ENCODE assay signal across 2 cellular contexts in the genomic region with DNA sequence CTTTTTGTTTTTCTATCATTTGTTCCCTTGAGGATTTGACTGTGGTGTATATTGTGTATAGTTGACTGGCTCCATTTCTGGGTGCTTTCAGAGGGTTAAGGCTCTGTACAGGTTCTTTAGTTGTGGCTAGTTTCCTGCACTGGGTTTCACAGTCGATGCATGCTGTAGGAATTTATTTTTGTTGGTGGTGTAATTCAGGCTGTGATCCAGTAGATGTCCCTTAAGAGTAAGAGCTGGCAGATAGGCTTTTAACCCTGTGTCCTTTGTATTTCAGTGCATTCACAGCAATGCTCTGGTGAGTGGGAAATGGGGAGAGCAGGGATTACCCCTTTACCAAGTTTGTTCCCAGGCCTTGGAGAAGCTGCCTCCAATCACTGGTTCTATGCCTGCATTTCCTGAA.
TF ChIP-seq lines count a peak whose summit lies in the region.

No MANE protein-coding gene starts in this region.

TF ChIP-seq in SK-N-SH, 30 proteins besides CTCF, POLR2A, EP300 and RAD21 (continued from another document):
- TF ChIP-seq FOXM1 (IDR thresholded peaks at IDR 0.05; ENCODE audit: low read depth) (no peak), SMC3 (IDR thresholded peaks at IDR 0.05; ENCODE audit: low read depth, low read length) (no peak), EZH2phosphoT487 (IDR thresholded peaks at IDR 0.05; ENCODE audit: borderline replicate concordance, low read depth) (no peak), RFX5 (IDR thresholded peaks at IDR 0.05; ENCODE audit: low read length) (no peak), NRF1 (IDR thresholded peaks at IDR 0.05; ENCODE audit: low read depth, low read length) (no peak), POLR2AphosphoS5 (IDR thresholded peaks at IDR 0.05; ENCODE audit: low read depth, low read length) (no peak), FOSL2 (IDR thresholded peaks at IDR 0.05; ENCODE audit: borderline replicate concordance, low read depth) (no peak), RCOR1 (IDR thresholded peaks at IDR 0.05; ENCODE audit: low read length) (no peak)
- TF ChIP-seq, protein P1, sequence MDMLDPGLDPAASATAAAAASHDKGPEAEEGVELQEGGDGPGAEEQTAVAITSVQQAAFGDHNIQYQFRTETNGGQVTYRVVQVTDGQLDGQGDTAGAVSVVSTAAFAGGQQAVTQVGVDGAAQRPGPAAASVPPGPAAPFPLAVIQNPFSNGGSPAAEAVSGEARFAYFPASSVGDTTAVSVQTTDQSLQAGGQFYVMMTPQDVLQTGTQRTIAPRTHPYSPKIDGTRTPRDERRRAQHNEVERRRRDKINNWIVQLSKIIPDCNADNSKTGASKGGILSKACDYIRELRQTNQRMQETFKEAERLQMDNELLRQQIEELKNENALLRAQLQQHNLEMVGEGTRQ (IDR thresholded peaks at IDR 0.05; ENCODE audit: borderline replicate concordance, low read depth, low read length) = no peak
- TF ChIP-seq, protein P2, sequence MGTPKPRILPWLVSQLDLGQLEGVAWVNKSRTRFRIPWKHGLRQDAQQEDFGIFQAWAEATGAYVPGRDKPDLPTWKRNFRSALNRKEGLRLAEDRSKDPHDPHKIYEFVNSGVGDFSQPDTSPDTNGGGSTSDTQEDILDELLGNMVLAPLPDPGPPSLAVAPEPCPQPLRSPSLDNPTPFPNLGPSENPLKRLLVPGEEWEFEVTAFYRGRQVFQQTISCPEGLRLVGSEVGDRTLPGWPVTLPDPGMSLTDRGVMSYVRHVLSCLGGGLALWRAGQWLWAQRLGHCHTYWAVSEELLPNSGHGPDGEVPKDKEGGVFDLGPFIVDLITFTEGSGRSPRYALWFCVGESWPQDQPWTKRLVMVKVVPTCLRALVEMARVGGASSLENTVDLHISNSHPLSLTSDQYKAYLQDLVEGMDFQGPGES (IDR thresholded peaks at IDR 0.05; ENCODE audit: low read depth, low read length) = no peak
- TF ChIP-seq, protein P3, sequence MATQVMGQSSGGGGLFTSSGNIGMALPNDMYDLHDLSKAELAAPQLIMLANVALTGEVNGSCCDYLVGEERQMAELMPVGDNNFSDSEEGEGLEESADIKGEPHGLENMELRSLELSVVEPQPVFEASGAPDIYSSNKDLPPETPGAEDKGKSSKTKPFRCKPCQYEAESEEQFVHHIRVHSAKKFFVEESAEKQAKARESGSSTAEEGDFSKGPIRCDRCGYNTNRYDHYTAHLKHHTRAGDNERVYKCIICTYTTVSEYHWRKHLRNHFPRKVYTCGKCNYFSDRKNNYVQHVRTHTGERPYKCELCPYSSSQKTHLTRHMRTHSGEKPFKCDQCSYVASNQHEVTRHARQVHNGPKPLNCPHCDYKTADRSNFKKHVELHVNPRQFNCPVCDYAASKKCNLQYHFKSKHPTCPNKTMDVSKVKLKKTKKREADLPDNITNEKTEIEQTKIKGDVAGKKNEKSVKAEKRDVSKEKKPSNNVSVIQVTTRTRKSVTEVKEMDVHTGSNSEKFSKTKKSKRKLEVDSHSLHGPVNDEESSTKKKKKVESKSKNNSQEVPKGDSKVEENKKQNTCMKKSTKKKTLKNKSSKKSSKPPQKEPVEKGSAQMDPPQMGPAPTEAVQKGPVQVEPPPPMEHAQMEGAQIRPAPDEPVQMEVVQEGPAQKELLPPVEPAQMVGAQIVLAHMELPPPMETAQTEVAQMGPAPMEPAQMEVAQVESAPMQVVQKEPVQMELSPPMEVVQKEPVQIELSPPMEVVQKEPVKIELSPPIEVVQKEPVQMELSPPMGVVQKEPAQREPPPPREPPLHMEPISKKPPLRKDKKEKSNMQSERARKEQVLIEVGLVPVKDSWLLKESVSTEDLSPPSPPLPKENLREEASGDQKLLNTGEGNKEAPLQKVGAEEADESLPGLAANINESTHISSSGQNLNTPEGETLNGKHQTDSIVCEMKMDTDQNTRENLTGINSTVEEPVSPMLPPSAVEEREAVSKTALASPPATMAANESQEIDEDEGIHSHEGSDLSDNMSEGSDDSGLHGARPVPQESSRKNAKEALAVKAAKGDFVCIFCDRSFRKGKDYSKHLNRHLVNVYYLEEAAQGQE (IDR thresholded peaks at IDR 0.05; ENCODE audit: low read depth, low read length) = no peak
- TF ChIP-seq, protein P4, sequence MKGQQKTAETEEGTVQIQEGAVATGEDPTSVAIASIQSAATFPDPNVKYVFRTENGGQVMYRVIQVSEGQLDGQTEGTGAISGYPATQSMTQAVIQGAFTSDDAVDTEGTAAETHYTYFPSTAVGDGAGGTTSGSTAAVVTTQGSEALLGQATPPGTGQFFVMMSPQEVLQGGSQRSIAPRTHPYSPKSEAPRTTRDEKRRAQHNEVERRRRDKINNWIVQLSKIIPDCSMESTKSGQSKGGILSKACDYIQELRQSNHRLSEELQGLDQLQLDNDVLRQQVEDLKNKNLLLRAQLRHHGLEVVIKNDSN (IDR thresholded peaks at IDR 0.05; ENCODE audit: borderline replicate concordance, low read depth) = no peak
- TF ChIP-seq, protein P5, sequence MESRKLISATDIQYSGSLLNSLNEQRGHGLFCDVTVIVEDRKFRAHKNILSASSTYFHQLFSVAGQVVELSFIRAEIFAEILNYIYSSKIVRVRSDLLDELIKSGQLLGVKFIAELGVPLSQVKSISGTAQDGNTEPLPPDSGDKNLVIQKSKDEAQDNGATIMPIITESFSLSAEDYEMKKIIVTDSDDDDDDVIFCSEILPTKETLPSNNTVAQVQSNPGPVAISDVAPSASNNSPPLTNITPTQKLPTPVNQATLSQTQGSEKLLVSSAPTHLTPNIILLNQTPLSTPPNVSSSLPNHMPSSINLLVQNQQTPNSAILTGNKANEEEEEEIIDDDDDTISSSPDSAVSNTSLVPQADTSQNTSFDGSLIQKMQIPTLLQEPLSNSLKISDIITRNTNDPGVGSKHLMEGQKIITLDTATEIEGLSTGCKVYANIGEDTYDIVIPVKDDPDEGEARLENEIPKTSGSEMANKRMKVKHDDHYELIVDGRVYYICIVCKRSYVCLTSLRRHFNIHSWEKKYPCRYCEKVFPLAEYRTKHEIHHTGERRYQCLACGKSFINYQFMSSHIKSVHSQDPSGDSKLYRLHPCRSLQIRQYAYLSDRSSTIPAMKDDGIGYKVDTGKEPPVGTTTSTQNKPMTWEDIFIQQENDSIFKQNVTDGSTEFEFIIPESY (IDR thresholded peaks at IDR 0.05; ENCODE audit: borderline replicate concordance, low read depth) = no peak

TF ChIP-seq in SK-N-SH treated with all-trans-retinoic acid at 6 μM for 48 hours, 23 proteins besides CTCF, POLR2A, EP300 and RAD21 (continued from another document):
- TF ChIP-seq, protein P6, sequence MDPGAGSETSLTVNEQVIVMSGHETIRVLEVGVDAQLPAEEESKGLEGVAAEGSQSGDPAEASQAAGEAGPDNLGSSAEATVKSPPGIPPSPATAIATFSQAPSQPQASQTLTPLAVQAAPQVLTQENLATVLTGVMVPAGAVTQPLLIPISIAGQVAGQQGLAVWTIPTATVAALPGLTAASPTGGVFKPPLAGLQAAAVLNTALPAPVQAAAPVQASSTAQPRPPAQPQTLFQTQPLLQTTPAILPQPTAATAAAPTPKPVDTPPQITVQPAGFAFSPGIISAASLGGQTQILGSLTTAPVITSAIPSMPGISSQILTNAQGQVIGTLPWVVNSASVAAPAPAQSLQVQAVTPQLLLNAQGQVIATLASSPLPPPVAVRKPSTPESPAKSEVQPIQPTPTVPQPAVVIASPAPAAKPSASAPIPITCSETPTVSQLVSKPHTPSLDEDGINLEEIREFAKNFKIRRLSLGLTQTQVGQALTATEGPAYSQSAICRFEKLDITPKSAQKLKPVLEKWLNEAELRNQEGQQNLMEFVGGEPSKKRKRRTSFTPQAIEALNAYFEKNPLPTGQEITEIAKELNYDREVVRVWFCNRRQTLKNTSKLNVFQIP (CRISPR knock-in tag; IDR thresholded peaks at IDR 0.05; ENCODE audit: borderline replicate concordance, low read depth) = no peak
